Comparison of ENCODE assay signal across 1 cellular context in genomic region chr13:20159646-20160345, GRCh38.
A peak's percentile ranks its signal among the peaks of the same experiment; 100 is the strongest.
TF ChIP-seq lines count a peak whose summit lies in the region.

No MANE protein-coding gene starts in this region.

TF ChIP-seq in HepG2, 621 proteins besides CTCF, POLR2A, EP300 and RAD21:
- TF ChIP-seq MAFK (conservative IDR thresholded peaks at IDR 0.05 in 1 of 2, IDR thresholded peaks at IDR 0.05 in 1 of 2; ENCODE audit: low read length in 2 of 2) = peak; percentile 18 to 23; a peak in 2 of 4 replicates
- TF ChIP-seq CBX2 (IDR thresholded peaks at IDR 0.05; ENCODE audit: low read depth, low read length) = peak; percentile 83; the same call in 1 of the 2 replicates
- no peak for TF ChIP-seq CBX2 (CRISPR knock-in tag; IDR thresholded peaks at IDR 0.05; ENCODE audit: low read depth)
- TF ChIP-seq ZNF12 (CRISPR knock-in tag; IDR thresholded peaks at IDR 0.05) = no peak
- TF ChIP-seq ZNF230 (CRISPR knock-in tag; IDR thresholded peaks at IDR 0.05) = no peak
- no peak for TF ChIP-seq TAF1 (CRISPR knock-in tag; IDR thresholded peaks at IDR 0.05)
- TF ChIP-seq MAFF (IDR thresholded peaks at IDR 0.05; ENCODE audit: low read depth, low read length) = 0 out of 2 replicates have a peak, but pooled peaks have one; percentile 1
- TF ChIP-seq ZNF24 (IDR thresholded peaks at IDR 0.05) = no peak
